Comparison of ENCODE assay signal across 7 cellular contexts in genomic region chr2:77633601-77634000, GRCh38.
"Had no signal": no experiment of that assay in that cellular context is flagged by ENCODE, and none has a peak within 500 bp of the region (broad histone marks: within the 10 kb centered on the region; RNA-seq: fewer than 3 reads in every experiment).

No MANE protein-coding gene starts in this region.

- FAIRE-seq: G401.6, GM12891, GM12892, GM18507, GM19239 had no signal

- DNase-seq: GDM1, GF-D8 had no signal
